Comparison of ENCODE assay signal across 11 cellular contexts in genomic region chr4:89752932-89753598, GRCh38.
DNase-seq lines count a peak whose midpoint lies in the region; ATAC-seq lines count a peak whose summit lies in the region.
"Had no signal": no experiment of that assay in that cellular context is flagged by ENCODE, and none has a peak within 500 bp of the region (broad histone marks: within the 10 kb centered on the region; RNA-seq: fewer than 3 reads in every experiment).

No MANE protein-coding gene starts in this region.

- H3K9me3 Mint-ChIP-seq in activated CD4-positive, alpha-beta memory T cell treated with anti-CD3 and anti-CD28 coated beads, Interleukin-2, amount 10 ng/mL, durations not matched to agents 7 days and 5 days: no peaks in the 10 kb centered on the region

- H3K4me3 Mint-ChIP-seq in activated CD4-positive, alpha-beta memory T cell treated with anti-CD3 and anti-CD28 coated beads, Interleukin-2, amount 10 ng/mL, durations not matched to agents 7 days and 5 days: no peak overlapping the region

- no peaks in the 10 kb centered on the region for H3K27me3 ChIP-seq in skeletal muscle satellite cell (ENCODE audit: control insufficient read depth, insufficient read depth, low read length)

- peaks cover 4% of the 10 kb centered on the region for H3K27me3 Mint-ChIP-seq in activated CD4-positive, alpha-beta memory T cell treated with anti-CD3 and anti-CD28 coated beads, Interleukin-2, amount 10 ng/mL, durations not matched to agents 7 days and 5 days

- DNase-seq in HCEC 1CT (peak; percentile 79), SK-N-DZ (ENCODE audit: low spot score) (peak; percentile 80), glomerular visceral epithelial cell (ENCODE audit: extremely low spot score) (peak; percentile 79), SHP77 treated with DMSO at 0.1 percent for 48 hours (lab: John Stamatoyannopoulos, UW) (no peak)
- no peak for DNase-seq in activated CD4-positive, alpha-beta memory T cell treated with anti-CD3 and anti-CD28 coated beads, Interleukin-2, amount 10 ng/mL, durations not matched to agents 7 days and 5 days
- DNase-seq: activated naive CD4-positive, alpha-beta T cell treated with Interleukin-2 at 50 U/mL for 16 hours had no signal

- no peaks in the 10 kb centered on the region for H3K9me3 ChIP-seq in skeletal muscle satellite cell (replicated peaks; ENCODE audit: low read length)

- no peaks in the 10 kb centered on the region for H3K36me3 ChIP-seq in skeletal muscle satellite cell (ENCODE audit: insufficient read depth, low read length)

- peak overlapping the region; percentile 76 for H3K9ac ChIP-seq in skeletal muscle satellite cell (ENCODE audit: low read depth, low read length)
- H3K9ac ChIP-seq: KMS-11, parathyroid adenoma had no signal

- H3K27ac Mint-ChIP-seq in activated CD4-positive, alpha-beta memory T cell treated with anti-CD3 and anti-CD28 coated beads, Interleukin-2, amount 10 ng/mL, durations not matched to agents 7 days and 5 days: no peak overlapping the region

- CTCF ChIA-PET in activated CD4-positive, alpha-beta memory T cell treated with anti-CD3 and anti-CD28 coated beads, Interleukin-2, amount 10 ng/mL, durations not matched to agents 7 days and 5 days (lab: Charles Lee): no interaction called here

- no peaks in the 10 kb centered on the region for H3K36me3 Mint-ChIP-seq in activated CD4-positive, alpha-beta memory T cell treated with anti-CD3 and anti-CD28 coated beads, Interleukin-2, amount 10 ng/mL, durations not matched to agents 7 days and 5 days (ENCODE audit: low read depth)

- no peaks in the 10 kb centered on the region for H3K4me1 Mint-ChIP-seq in activated CD4-positive, alpha-beta memory T cell treated with anti-CD3 and anti-CD28 coated beads, Interleukin-2, amount 10 ng/mL, durations not matched to agents 7 days and 5 days

- peak overlapping the region; percentile 79 for H3K4me2 ChIP-seq in skeletal muscle satellite cell (ENCODE audit: low read length)
- H3K4me2 ChIP-seq: KMS-11 had no signal

- H3K4me3 ChIP-seq in skeletal muscle satellite cell (ENCODE audit: low read length): peak overlapping the region; percentile 49

- no peak for ATAC-seq in GM18873 (IDR thresholded peaks at IDR 0.05; ENCODE audit: low FRiP score, unreplicated experiment)
- no peak for ATAC-seq in GM18517 (IDR thresholded peaks at IDR 0.05; ENCODE audit: unreplicated experiment)

- H3K4me1 ChIP-seq in skeletal muscle satellite cell (ENCODE audit: control insufficient read depth, insufficient read depth, low read length): peaks cover 21% of the 10 kb centered on the region
- H3K4me1 ChIP-seq: parathyroid adenoma had no signal

- POLR2A ChIA-PET in activated CD4-positive, alpha-beta memory T cell treated with anti-CD3 and anti-CD28 coated beads, Interleukin-2, amount 10 ng/mL, durations not matched to agents 7 days and 5 days (lab: Charles Lee): no interaction called here

Comparison
In these comparisons a context has a peak if more than half of its experiments do, and no peak if none do; other contexts are left out.
1. DNase-seq: peak in HCEC 1CT (single experiment), SK-N-DZ (single experiment) and glomerular visceral epithelial cell (single experiment); none in activated CD4-positive, alpha-beta memory T cell treated with anti-CD3 and anti-CD28 coated beads, Interleukin-2, amount 10 ng/mL, durations not matched to agents 7 days and 5 days (single experiment) and SHP77 treated with DMSO at 0.1 percent for 48 hours (single experiment).